1 cellular context compared by ENCODE assay signal in the genomic region with DNA sequence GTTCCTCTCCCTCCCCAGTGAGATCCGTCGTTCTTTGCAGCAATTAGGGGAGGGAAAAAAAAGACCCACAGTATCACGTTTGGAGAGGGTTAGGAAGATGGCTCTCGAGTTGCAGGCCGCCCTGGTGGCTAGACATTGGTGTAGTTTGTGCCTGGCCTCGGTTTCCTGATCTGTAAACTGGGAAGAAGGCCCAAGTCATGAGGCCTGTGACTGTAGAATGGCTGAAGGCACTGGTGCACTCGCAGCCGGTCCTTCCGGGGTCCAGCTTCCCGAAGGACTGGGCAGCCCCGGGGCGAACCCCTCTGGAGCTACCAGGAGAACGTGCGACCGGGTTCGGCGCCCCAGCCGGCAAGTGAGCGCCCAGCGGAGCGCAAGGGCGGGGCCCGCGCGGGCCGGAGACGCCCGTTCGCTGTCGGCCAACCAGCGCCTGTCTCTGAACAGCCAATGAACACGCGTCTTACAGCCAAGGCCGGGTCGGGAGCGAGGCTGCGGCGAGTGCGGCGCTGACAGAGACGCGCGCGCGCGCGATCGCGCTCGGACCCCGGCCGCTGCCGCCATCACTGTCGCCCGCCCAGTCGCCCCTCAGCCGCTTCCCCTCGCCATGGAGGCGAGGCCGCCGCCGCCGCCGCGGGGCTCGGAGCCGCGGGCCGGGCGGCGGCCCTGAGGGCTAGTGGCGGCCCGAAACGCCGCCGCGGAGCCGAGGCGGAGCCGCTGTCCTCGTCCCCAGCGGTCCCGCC.
TF ChIP-seq lines count a peak whose summit lies in the region.

A gene with protein sequence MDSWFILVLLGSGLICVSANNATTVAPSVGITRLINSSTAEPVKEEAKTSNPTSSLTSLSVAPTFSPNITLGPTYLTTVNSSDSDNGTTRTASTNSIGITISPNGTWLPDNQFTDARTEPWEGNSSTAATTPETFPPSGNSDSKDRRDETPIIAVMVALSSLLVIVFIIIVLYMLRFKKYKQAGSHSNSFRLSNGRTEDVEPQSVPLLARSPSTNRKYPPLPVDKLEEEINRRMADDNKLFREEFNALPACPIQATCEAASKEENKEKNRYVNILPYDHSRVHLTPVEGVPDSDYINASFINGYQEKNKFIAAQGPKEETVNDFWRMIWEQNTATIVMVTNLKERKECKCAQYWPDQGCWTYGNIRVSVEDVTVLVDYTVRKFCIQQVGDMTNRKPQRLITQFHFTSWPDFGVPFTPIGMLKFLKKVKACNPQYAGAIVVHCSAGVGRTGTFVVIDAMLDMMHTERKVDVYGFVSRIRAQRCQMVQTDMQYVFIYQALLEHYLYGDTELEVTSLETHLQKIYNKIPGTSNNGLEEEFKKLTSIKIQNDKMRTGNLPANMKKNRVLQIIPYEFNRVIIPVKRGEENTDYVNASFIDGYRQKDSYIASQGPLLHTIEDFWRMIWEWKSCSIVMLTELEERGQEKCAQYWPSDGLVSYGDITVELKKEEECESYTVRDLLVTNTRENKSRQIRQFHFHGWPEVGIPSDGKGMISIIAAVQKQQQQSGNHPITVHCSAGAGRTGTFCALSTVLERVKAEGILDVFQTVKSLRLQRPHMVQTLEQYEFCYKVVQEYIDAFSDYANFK (plus strand): TSS at position 472 of the 737 bp plus-strand sequence. CDS start 90,797 bp downstream, outside the sequence.

TF ChIP-seq in HepG2, 621 proteins besides CTCF, POLR2A, EP300 and RAD21 (continued from another document and continues in another):
- TF ChIP-seq ISL2 (CRISPR knock-in tag; IDR thresholded peaks at IDR 0.05), result peak; percentile 59; the same call in 1 of the 2 replicates
- peak; percentile 75; the same call in 1 of the 2 replicates for TF ChIP-seq GABPB1 (CRISPR knock-in tag; IDR thresholded peaks at IDR 0.05)
- 0 out of 2 replicates have a peak, but pooled peaks have one; percentile 74 for TF ChIP-seq NAIF1 (CRISPR knock-in tag; IDR thresholded peaks at IDR 0.05; ENCODE audit: borderline replicate concordance)
- TF ChIP-seq HNRNPH1 (optimal IDR thresholded peaks at IDR 0.05; ENCODE audit: low read depth, low read length), result no peak
- peak; percentile 82; the same call in 1 of the 2 replicates for TF ChIP-seq KDM4B (CRISPR knock-in tag; IDR thresholded peaks at IDR 0.05)
- TF ChIP-seq, protein P1, sequence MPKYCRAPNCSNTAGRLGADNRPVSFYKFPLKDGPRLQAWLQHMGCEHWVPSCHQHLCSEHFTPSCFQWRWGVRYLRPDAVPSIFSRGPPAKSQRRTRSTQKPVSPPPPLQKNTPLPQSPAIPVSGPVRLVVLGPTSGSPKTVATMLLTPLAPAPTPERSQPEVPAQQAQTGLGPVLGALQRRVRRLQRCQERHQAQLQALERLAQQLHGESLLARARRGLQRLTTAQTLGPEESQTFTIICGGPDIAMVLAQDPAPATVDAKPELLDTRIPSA (CRISPR knock-in tag; IDR thresholded peaks at IDR 0.05; ENCODE audit: borderline replicate concordance), result no peak
- no peak for TF ChIP-seq ZNF777 (CRISPR knock-in tag; IDR thresholded peaks at IDR 0.05)
- no peak for TF ChIP-seq HDAC6 (IDR thresholded peaks at IDR 0.05; ENCODE audit: low read depth, low read length)
- peak; percentile 91; the same call in 1 of the 2 replicates for TF ChIP-seq ZNF451 (CRISPR knock-in tag; IDR thresholded peaks at IDR 0.05)
- no peak for TF ChIP-seq HNRNPL (IDR thresholded peaks at IDR 0.05; ENCODE audit: low read depth, low read length)
- peak; percentile 24; the same call in 1 of the 2 replicates for TF ChIP-seq RFX3 (CRISPR knock-in tag; IDR thresholded peaks at IDR 0.05)
- TF ChIP-seq NFIC (IDR thresholded peaks at IDR 0.05; ENCODE audit: low read length), result no peak; the same call in 1 of the 2 replicates
- peak; percentile 89; the same call in 1 of the 2 replicates for TF ChIP-seq RELA (CRISPR knock-in tag; IDR thresholded peaks at IDR 0.05)
- TF ChIP-seq, protein P2, sequence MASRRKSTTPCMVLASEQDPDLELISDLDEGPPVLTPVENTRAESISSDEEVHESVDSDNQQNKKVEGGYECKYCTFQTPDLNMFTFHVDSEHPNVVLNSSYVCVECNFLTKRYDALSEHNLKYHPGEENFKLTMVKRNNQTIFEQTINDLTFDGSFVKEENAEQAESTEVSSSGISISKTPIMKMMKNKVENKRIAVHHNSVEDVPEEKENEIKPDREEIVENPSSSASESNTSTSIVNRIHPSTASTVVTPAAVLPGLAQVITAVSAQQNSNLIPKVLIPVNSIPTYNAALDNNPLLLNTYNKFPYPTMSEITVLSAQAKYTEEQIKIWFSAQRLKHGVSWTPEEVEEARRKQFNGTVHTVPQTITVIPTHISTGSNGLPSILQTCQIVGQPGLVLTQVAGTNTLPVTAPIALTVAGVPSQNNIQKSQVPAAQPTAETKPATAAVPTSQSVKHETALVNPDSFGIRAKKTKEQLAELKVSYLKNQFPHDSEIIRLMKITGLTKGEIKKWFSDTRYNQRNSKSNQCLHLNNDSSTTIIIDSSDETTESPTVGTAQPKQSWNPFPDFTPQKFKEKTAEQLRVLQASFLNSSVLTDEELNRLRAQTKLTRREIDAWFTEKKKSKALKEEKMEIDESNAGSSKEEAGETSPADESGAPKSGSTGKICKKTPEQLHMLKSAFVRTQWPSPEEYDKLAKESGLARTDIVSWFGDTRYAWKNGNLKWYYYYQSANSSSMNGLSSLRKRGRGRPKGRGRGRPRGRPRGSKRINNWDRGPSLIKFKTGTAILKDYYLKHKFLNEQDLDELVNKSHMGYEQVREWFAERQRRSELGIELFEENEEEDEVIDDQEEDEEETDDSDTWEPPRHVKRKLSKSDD (CRISPR knock-in tag; IDR thresholded peaks at IDR 0.05; ENCODE audit: low read depth), result peak; percentile 91
- TF ChIP-seq RFXAP (CRISPR knock-in tag; IDR thresholded peaks at IDR 0.05; ENCODE audit: borderline replicate concordance), result peak; percentile 37; the same call in 1 of the 2 replicates
- 0 out of 2 replicates have a peak, but pooled peaks have one; percentile 45 for TF ChIP-seq ZNF17 (CRISPR knock-in tag; IDR thresholded peaks at IDR 0.05)
- TF ChIP-seq, protein P3, sequence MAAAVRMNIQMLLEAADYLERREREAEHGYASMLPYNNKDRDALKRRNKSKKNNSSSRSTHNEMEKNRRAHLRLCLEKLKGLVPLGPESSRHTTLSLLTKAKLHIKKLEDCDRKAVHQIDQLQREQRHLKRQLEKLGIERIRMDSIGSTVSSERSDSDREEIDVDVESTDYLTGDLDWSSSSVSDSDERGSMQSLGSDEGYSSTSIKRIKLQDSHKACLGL (CRISPR knock-in tag; IDR thresholded peaks at IDR 0.05), result no peak; the same call in none of the 2 replicates
- peak; percentile 87 for TF ChIP-seq U2AF1 (optimal IDR thresholded peaks at IDR 0.05; ENCODE audit: low read depth, low read length)
- TF ChIP-seq DNMT1 (CRISPR knock-in tag; IDR thresholded peaks at IDR 0.05), result peak; percentile 81
- TF ChIP-seq, protein P4, sequence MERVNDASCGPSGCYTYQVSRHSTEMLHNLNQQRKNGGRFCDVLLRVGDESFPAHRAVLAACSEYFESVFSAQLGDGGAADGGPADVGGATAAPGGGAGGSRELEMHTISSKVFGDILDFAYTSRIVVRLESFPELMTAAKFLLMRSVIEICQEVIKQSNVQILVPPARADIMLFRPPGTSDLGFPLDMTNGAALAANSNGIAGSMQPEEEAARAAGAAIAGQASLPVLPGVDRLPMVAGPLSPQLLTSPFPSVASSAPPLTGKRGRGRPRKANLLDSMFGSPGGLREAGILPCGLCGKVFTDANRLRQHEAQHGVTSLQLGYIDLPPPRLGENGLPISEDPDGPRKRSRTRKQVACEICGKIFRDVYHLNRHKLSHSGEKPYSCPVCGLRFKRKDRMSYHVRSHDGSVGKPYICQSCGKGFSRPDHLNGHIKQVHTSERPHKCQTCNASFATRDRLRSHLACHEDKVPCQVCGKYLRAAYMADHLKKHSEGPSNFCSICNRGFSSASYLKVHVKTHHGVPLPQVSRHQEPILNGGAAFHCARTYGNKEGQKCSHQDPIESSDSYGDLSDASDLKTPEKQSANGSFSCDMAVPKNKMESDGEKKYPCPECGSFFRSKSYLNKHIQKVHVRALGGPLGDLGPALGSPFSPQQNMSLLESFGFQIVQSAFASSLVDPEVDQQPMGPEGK (CRISPR knock-in tag; IDR thresholded peaks at IDR 0.05), result peak; percentile 80
- no peak for TF ChIP-seq HMGA1 (CRISPR knock-in tag; conservative IDR thresholded peaks at IDR 0.05)
- no peak for TF ChIP-seq JUND (CRISPR knock-in tag; IDR thresholded peaks at IDR 0.05)
- no peak; the same call in 1 of the 2 replicates for TF ChIP-seq NFKBIZ (CRISPR knock-in tag; IDR thresholded peaks at IDR 0.05)
- TF ChIP-seq, protein P5, sequence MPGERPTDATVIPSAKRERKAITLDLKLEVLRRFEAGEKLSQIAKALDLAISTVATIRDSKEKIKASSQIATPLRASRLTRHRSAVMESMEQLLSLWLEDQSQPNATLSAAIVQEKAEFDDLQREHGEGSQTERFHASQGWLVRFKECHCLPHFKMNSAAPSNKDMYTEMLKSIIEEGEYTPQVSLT (CRISPR knock-in tag; IDR thresholded peaks at IDR 0.05; ENCODE audit: borderline replicate concordance, low read depth), result no peak; the same call in none of the 2 replicates
- TF ChIP-seq ZBTB7B (CRISPR knock-in tag; IDR thresholded peaks at IDR 0.05), result no peak
- no peak; the same call in 1 of the 2 replicates for TF ChIP-seq ZNF160 (CRISPR knock-in tag; IDR thresholded peaks at IDR 0.05)
- peak; percentile 57 for TF ChIP-seq RXRA (CRISPR knock-in tag; IDR thresholded peaks at IDR 0.05)
- peak; percentile 55; the same call in 1 of the 2 replicates for TF ChIP-seq FOSL2 (CRISPR knock-in tag; IDR thresholded peaks at IDR 0.05)
- TF ChIP-seq ZNF335 (CRISPR knock-in tag; IDR thresholded peaks at IDR 0.05), result peak; percentile 86
- TF ChIP-seq ZFP82 (CRISPR knock-in tag; IDR thresholded peaks at IDR 0.05; ENCODE audit: borderline replicate concordance), result peak; percentile 97; the same call in 1 of the 2 replicates
- TF ChIP-seq, protein P6, sequence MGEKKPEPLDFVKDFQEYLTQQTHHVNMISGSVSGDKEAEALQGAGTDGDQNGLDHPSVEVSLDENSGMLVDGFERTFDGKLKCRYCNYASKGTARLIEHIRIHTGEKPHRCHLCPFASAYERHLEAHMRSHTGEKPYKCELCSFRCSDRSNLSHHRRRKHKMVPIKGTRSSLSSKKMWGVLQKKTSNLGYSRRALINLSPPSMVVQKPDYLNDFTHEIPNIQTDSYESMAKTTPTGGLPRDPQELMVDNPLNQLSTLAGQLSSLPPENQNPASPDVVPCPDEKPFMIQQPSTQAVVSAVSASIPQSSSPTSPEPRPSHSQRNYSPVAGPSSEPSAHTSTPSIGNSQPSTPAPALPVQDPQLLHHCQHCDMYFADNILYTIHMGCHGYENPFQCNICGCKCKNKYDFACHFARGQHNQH (CRISPR knock-in tag; IDR thresholded peaks at IDR 0.05), result peak; percentile 78
- TF ChIP-seq ZNF383 (CRISPR knock-in tag; IDR thresholded peaks at IDR 0.05; ENCODE audit: borderline replicate concordance), result peak; percentile 92
- peak; percentile 52; the same call in 1 of the 2 replicates for TF ChIP-seq SSRP1 (CRISPR knock-in tag; IDR thresholded peaks at IDR 0.05)
- TF ChIP-seq ZNF605 (CRISPR knock-in tag; IDR thresholded peaks at IDR 0.05), result peak; percentile 95
- no peak for TF ChIP-seq NFE2L2 (IDR thresholded peaks at IDR 0.05; ENCODE audit: low read length)
- TF ChIP-seq CREM (IDR thresholded peaks at IDR 0.05), result no peak
- no peak for TF ChIP-seq CREM (CRISPR knock-in tag; IDR thresholded peaks at IDR 0.05)
- TF ChIP-seq, protein P7, sequence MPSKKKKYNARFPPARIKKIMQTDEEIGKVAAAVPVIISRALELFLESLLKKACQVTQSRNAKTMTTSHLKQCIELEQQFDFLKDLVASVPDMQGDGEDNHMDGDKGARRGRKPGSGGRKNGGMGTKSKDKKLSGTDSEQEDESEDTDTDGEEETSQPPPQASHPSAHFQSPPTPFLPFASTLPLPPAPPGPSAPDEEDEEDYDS (CRISPR knock-in tag; IDR thresholded peaks at IDR 0.05), result peak; percentile 75
- TF ChIP-seq, protein P8, sequence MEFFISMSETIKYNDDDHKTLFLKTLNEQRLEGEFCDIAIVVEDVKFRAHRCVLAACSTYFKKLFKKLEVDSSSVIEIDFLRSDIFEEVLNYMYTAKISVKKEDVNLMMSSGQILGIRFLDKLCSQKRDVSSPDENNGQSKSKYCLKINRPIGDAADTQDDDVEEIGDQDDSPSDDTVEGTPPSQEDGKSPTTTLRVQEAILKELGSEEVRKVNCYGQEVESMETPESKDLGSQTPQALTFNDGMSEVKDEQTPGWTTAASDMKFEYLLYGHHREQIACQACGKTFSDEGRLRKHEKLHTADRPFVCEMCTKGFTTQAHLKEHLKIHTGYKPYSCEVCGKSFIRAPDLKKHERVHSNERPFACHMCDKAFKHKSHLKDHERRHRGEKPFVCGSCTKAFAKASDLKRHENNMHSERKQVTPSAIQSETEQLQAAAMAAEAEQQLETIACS (CRISPR knock-in tag; IDR thresholded peaks at IDR 0.05), result peak; percentile 98
- TF ChIP-seq, protein P9, sequence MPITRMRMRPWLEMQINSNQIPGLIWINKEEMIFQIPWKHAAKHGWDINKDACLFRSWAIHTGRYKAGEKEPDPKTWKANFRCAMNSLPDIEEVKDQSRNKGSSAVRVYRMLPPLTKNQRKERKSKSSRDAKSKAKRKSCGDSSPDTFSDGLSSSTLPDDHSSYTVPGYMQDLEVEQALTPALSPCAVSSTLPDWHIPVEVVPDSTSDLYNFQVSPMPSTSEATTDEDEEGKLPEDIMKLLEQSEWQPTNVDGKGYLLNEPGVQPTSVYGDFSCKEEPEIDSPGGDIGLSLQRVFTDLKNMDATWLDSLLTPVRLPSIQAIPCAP (CRISPR knock-in tag; IDR thresholded peaks at IDR 0.05; ENCODE audit: low read depth), result peak; percentile 93; the same call in 1 of the 2 replicates
- TF ChIP-seq, protein P10, sequence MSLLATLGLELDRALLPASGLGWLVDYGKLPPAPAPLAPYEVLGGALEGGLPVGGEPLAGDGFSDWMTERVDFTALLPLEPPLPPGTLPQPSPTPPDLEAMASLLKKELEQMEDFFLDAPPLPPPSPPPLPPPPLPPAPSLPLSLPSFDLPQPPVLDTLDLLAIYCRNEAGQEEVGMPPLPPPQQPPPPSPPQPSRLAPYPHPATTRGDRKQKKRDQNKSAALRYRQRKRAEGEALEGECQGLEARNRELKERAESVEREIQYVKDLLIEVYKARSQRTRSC (CRISPR knock-in tag; IDR thresholded peaks at IDR 0.05; ENCODE audit: low read depth), result 0 out of 2 replicates have a peak, but pooled peaks have one; percentile 30
- TF ChIP-seq, protein P11, sequence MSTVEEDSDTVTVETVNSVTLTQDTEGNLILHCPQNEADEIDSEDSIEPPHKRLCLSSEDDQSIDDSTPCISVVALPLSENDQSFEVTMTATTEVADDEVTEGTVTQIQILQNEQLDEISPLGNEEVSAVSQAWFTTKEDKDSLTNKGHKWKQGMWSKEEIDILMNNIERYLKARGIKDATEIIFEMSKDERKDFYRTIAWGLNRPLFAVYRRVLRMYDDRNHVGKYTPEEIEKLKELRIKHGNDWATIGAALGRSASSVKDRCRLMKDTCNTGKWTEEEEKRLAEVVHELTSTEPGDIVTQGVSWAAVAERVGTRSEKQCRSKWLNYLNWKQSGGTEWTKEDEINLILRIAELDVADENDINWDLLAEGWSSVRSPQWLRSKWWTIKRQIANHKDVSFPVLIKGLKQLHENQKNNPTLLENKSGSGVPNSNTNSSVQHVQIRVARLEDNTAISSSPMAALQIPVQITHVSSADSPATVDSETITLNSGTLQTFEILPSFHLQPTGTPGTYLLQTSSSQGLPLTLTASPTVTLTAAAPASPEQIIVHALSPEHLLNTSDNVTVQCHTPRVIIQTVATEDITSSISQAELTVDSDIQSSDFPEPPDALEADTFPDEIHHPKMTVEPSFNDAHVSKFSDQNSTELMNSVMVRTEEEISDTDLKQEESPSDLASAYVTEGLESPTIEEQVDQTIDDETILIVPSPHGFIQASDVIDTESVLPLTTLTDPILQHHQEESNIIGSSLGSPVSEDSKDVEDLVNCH (CRISPR knock-in tag; IDR thresholded peaks at IDR 0.05), result 0 out of 2 replicates have a peak, but pooled peaks have one; percentile 61
